ENCODE assay signal across 8 cellular contexts in genomic region chr17:82022981-82023446, GRCh38. TPM values are rescaled to one million over a fixed set of nuclear protein-coding genes. Genes with fewer than 3 reads are reported as not detected.
DNase-seq lines count a peak whose midpoint lies in the region; ATAC-seq and TF ChIP-seq lines count a peak whose summit lies in the region.

Gene LRRC45 (plus strand): TSS chr17:82023305. CDS start chr17:82023644, 339 bp downstream.

- ATAC-seq in HG02763 (IDR thresholded peaks at IDR 0.05; ENCODE audit: unreplicated experiment) = peak; percentile 88

- 0 out of 2 replicates have a peak, but pooled peaks cover 6% of the 10 kb centered on the region for H3F3A ChIP-seq in SU-DHL-6 (ENCODE audit: insufficient read depth)

- DNase-seq in NCI-H1417 (lab: John Stamatoyannopoulos, UW) (peak; percentile 99 to 100 (median 99)), glomerular endothelial cell (ENCODE audit: extremely low read depth, low read depth, low spot score) (peak; percentile 84), nucleus accumbens (lab: John Stamatoyannopoulos, UW) (peak; percentile 95 to 100 (median 100)), superior temporal gyrus (ENCODE audit: extremely low spot score) (peak; percentile 99)

- peak within 1 kb of the TSS; percentile 72 for H3K27ac Mint-ChIP-seq in activated naive CD8-positive, alpha-beta T cell

- peaks cover 2% of the 10 kb centered on the region for H3K36me3 Mint-ChIP-seq in activated naive CD8-positive, alpha-beta T cell

- H3K4me3 Mint-ChIP-seq in activated naive CD8-positive, alpha-beta T cell = peak within 1 kb of the TSS; percentile 92

- no peaks in the 10 kb centered on the region for H3K9me3 ChIP-seq in SU-DHL-6 (ENCODE audit: insufficient read depth, low read length)

- no peak for TF ChIP-seq CTCF in SU-DHL-6 (IDR thresholded peaks at IDR 0.05; ENCODE audit: insufficient read depth, low read length, poor library complexity, severe bottlenecking)

- H3K9me3 Mint-ChIP-seq in activated naive CD8-positive, alpha-beta T cell (ENCODE audit: low read depth) = no peaks in the 10 kb centered on the region

- peak within 1 kb of the TSS; percentile 72 for H2AFZ ChIP-seq in SU-DHL-6 (ENCODE audit: low read depth, low read length, severe bottlenecking)

- H3K9me2 ChIP-seq in SU-DHL-6 (replicated peaks; ENCODE audit: insufficient read depth, low read length) = no peaks in the 10 kb centered on the region

- no peaks in the 10 kb centered on the region for H3K27me3 ChIP-seq in SU-DHL-6 (ENCODE audit: low read length)

- H4K20me1 ChIP-seq in SU-DHL-6 (ENCODE audit: low read depth, low read length) = no peaks in the 10 kb centered on the region

- peak within 1 kb of the TSS; percentile 78 for H3K4me3 ChIP-seq in GM08714 (ENCODE audit: low read length)
- H3K4me3 ChIP-seq in SU-DHL-6 (ENCODE audit: insufficient read depth, low read length, poor library complexity, severe bottlenecking) = peak within 1 kb of the TSS; percentile 97

- peaks cover 25% of the 10 kb centered on the region for H3K79me2 ChIP-seq in SU-DHL-6 (ENCODE audit: insufficient read depth, low read length)

- H3K27me3 Mint-ChIP-seq in activated naive CD8-positive, alpha-beta T cell = no peaks in the 10 kb centered on the region

- peaks cover 13% of the 10 kb centered on the region for H3K4me1 Mint-ChIP-seq in activated naive CD8-positive, alpha-beta T cell (ENCODE audit: low read depth)

- H3K27ac ChIP-seq in SU-DHL-6 (ENCODE audit: low read depth, low read length) = peak within 1 kb of the TSS; percentile 73

- H3K4me2 ChIP-seq in SU-DHL-6 (ENCODE audit: low read depth, low read length, poor library complexity, severe bottlenecking) = peak within 1 kb of the TSS; percentile 89

- peak within 1 kb of the TSS; percentile 99 for H3K9ac ChIP-seq in SU-DHL-6 (ENCODE audit: low read length)

- H3K36me3 ChIP-seq in SU-DHL-6 (ENCODE audit: low read length) = no peaks in the 10 kb centered on the region

RNA-seq across cellular contexts. Expression of gene LRRC45, which starts in this region (rescaled TPM):
- total RNA-seq in glomerular endothelial cell = 12.8 and 24.9 TPM in 2 replicates

Comparison
In these comparisons a context has a peak if more than half of its experiments do, and no peak if none do; other contexts are left out.
1. Peak in every context shown above with its lines: DNase-seq, ATAC-seq, H3K4me3 ChIP-seq and H3K27ac ChIP-seq.